Comparison of ENCODE assay signal across 22 cellular contexts in genomic region chr16:69596801-69597200, GRCh38. TPM values are rescaled to one million over a fixed set of nuclear protein-coding genes. Genes with fewer than 3 reads are reported as not detected.
A peak's percentile ranks its signal among the peaks of the same experiment; 100 is the strongest.
DNase-seq lines count a peak whose midpoint lies in the region; ATAC-seq and TF ChIP-seq lines count a peak whose summit lies in the region.
"Had no signal": no experiment of that assay in that cellular context is flagged by ENCODE, and none has a peak within 500 bp of the region (broad histone marks: within the 10 kb centered on the region; RNA-seq: fewer than 3 reads in every experiment).

No MANE protein-coding gene starts in this region.

- H3K4me1 ChIP-seq in breast epithelium (peaks cover 0 to 5% of the 10 kb centered on the region in 2 donors), transverse colon (peaks cover 0 to 32% (median 12%) of the 10 kb centered on the region in 4 donors)

- H3K9me3 ChIP-seq in breast epithelium (no peaks in the 10 kb centered on the region), transverse colon (no peaks in the 10 kb centered on the region)
- H3K9me3 ChIP-seq: SK-N-SH had no signal

- H3K4me3 Mint-ChIP-seq in MCF 10A (ENCODE audit: unreplicated experiment) (no peak overlapping the region), nephron progenitor cell (no peak overlapping the region)
- H3K4me3 Mint-ChIP-seq: H9 had no signal

- H3K27ac ChIP-seq in breast epithelium (no peak overlapping the region), transverse colon (no peak overlapping the region)

- H3K27ac Mint-ChIP-seq in MCF 10A (ENCODE audit: low read depth, unreplicated experiment): peak overlapping the region; percentile 5
- H3K27ac Mint-ChIP-seq in nephron progenitor cell: peak overlapping the region; percentile 1

- TF ChIP-seq CTCF in MCF 10A (IDR thresholded peaks at IDR 0.05; ENCODE audit: unreplicated experiment): no peak
- TF ChIP-seq CTCF in breast epithelium (IDR thresholded peaks at IDR 0.05): no peak
- no peak for TF ChIP-seq CTCF in nephron progenitor cell (IDR thresholded peaks at IDR 0.05)
- TF ChIP-seq CTCF in transverse colon (IDR thresholded peaks at IDR 0.05): no peak

- H3K36me3 ChIP-seq in breast epithelium (no peaks in the 10 kb centered on the region), transverse colon (no peaks in the 10 kb centered on the region)

- no TSS peak for BruUV-seq in MCF 10A (replicated peaks; lab: Mats Ljungman, UMichigan)

- H3K27me3 ChIP-seq in breast epithelium: no peaks in the 10 kb centered on the region
- no peaks in the 10 kb centered on the region for H3K27me3 ChIP-seq in transverse colon

- POLR2A ChIA-PET in MCF 10A (lab: Yijun Ruan, JAX): interaction anchor here (0.6 to 1.6 kb wide), 9 partner anchors 9 to 201 kb away, joined by 3 to 10 read pairs (median 4); partner anchors contain the start of gene NQO1

- CTCF ChIA-PET in MCF 10A (lab: Yijun Ruan, JAX): interaction anchor here (0.6 to 1.1 kb wide), 4 partner anchors 16 to 335 kb away, joined by 3 to 4 read pairs (median 3); no protein-coding TSS in a partner anchor

- no peak for ATAC-seq in GM21526 (IDR thresholded peaks at IDR 0.05; ENCODE audit: low FRiP score, unreplicated experiment)
- ATAC-seq: Panc1 had no signal

- H3K4me1 Mint-ChIP-seq in MCF 10A (ENCODE audit: insufficient read depth, unreplicated experiment) (peaks cover 36% of the 10 kb centered on the region), nephron progenitor cell (no peaks in the 10 kb centered on the region)

- in situ Hi-C loops in transverse colon (cut with MboI; ENCODE audit: low pct_ligation_motif_present in 1 of 4, low pct_unique_long_range_greater_than_20kb in 1 of 4, low sequenced_read_pairs in 3 of 4): no loop called here

- TF ChIP-seq EP300 in transverse colon (IDR thresholded peaks at IDR 0.05; ENCODE audit: low read depth): no peak

- DNase-seq in MCF 10A (ENCODE audit: unreplicated experiment): no peak
- no peak for DNase-seq in breast epithelium (ENCODE audit: low spot score in 2 of 2)
- DNase-seq in kidney tubule cell (ENCODE audit: low spot score): peak; percentile 10
- DNase-seq in nephron progenitor cell: no peak
- no peak for DNase-seq in transverse colon
- DNase-seq in NCI-H2029 (lab: John Stamatoyannopoulos, UW): no peak
- DNase-seq: Calu3, DMS79 treated with DMSO at 0.1 percent for 48 hours, GF-D8, H9, IMR-90, KG1, MM.1S, NCI-H1048, NCI-H1417, NCI-H1694, NCI-H2081, NCI-H2227 treated with DMSO at 0.1 percent for 48 hours, NCI-H526 treated with DMSO at 0.1 percent for 48 hours, SK-N-SH had no signal

- no peaks in the 10 kb centered on the region for H3K27me3 Mint-ChIP-seq in MCF 10A (ENCODE audit: insufficient read depth, unreplicated experiment)
- H3K27me3 Mint-ChIP-seq in nephron progenitor cell (ENCODE audit: low read depth, poor library complexity): no peaks in the 10 kb centered on the region

- TF ChIP-seq POLR2A in breast epithelium (IDR thresholded peaks at IDR 0.05): no peak
- no peak for TF ChIP-seq POLR2A in transverse colon (IDR thresholded peaks at IDR 0.05)

- no peak overlapping the region for H3K4me3 ChIP-seq in breast epithelium
- no peak overlapping the region for H3K4me3 ChIP-seq in transverse colon

- peaks cover 18% of the 10 kb centered on the region for H3K36me3 Mint-ChIP-seq in MCF 10A (ENCODE audit: insufficient read depth, unreplicated experiment)
- peaks cover 5% of the 10 kb centered on the region for H3K36me3 Mint-ChIP-seq in nephron progenitor cell (ENCODE audit: low read depth)

- intact Hi-C loops in MCF 10A (cut with micrococcal nuclease) (loop anchor here (5.0 kb wide), 1 partner anchor 260 kb away; the partner anchor contains the start of genes COG8 and NIP7), breast epithelium (cut with DNase I; ENCODE audit: low total_unique reads) (no loop called here), transverse colon (cut with DNase I; ENCODE audit: low total_unique reads) (no loop called here)

- H3K9me3 Mint-ChIP-seq in MCF 10A (ENCODE audit: unreplicated experiment): no peaks in the 10 kb centered on the region
- no peaks in the 10 kb centered on the region for H3K9me3 Mint-ChIP-seq in nephron progenitor cell
- H3K9me3 Mint-ChIP-seq: H9 had no signal

RNA-seq across cellular contexts. Expression of gene NFAT5, which starts 31.0 kb away (rescaled TPM):
- 35.8 and 46.4 TPM in 2 replicates for total RNA-seq in MCF 10A (2022)
- total RNA-seq in breast epithelium: 10 to 100 TPM; 57.3 to 88.3 (median 63.3) TPM
- total RNA-seq in transverse colon: 100 to 1,000 TPM in 2 of 4 donors, 10 to 100 TPM in 2; 37.3 to 131 (median 88.8) TPM
